ENCODE assay signal across 1 cellular context in genomic region chr5:156848447-156848846, GRCh38.
TF ChIP-seq lines count a peak whose summit lies in the region.

No MANE protein-coding gene starts in this region.

TF ChIP-seq in HEK293, 187 proteins besides CTCF, POLR2A, EP300 and RAD21 (continued from another document):
- TF ChIP-seq ZBTB11 (tag by site-specific recombination; conservative IDR thresholded peaks at IDR 0.05; ENCODE audit: low read depth) (peak; percentile 75), ZNF510 (tag by site-specific recombination; IDR thresholded peaks at IDR 0.05; ENCODE audit: insufficient replicate concordance) (peak; percentile 17), ZXDB (tag by site-specific recombination; IDR thresholded peaks at IDR 0.05) (peak; percentile 36; the same call in 1 of the 2 replicates), ZNF138 (tag by site-specific recombination; IDR thresholded peaks at IDR 0.05; ENCODE audit: borderline replicate concordance) (0 out of 2 replicates have a peak, but pooled peaks have one; percentile 22), ZBTB8A (tag by site-specific recombination; IDR thresholded peaks at IDR 0.05) (peak; percentile 58), ZNF433 (tag by site-specific recombination; IDR thresholded peaks at IDR 0.05; ENCODE audit: low read depth) (0 out of 2 replicates have a peak, but pooled peaks have one; percentile 33), ZNF518A (tag by site-specific recombination; conservative IDR thresholded peaks at IDR 0.05; ENCODE audit: low read depth) (peak; percentile 80), ZNF560 (tag by site-specific recombination; IDR thresholded peaks at IDR 0.05; ENCODE audit: borderline replicate concordance) (peak; percentile 74; the same call in 1 of the 2 replicates), ZNF202 (tag by site-specific recombination; IDR thresholded peaks at IDR 0.05; ENCODE audit: borderline replicate concordance) (peak; percentile 85; the same call in 1 of the 2 replicates), ZNF140 (tag by site-specific recombination; IDR thresholded peaks at IDR 0.05) (peak; percentile 84), ZNF292 (tag by site-specific recombination; IDR thresholded peaks at IDR 0.05; ENCODE audit: borderline replicate concordance, low read depth) (peak; percentile 31; the same call in 1 of the 2 replicates), ZSCAN4 (tag by site-specific recombination; IDR thresholded peaks at IDR 0.05) (peak; percentile 9; the same call in 1 of the 2 replicates), ZNF623 (tag by site-specific recombination; IDR thresholded peaks at IDR 0.05) (peak; percentile 60)
